ENCODE assay signal across 1 cellular context in the genomic region with DNA sequence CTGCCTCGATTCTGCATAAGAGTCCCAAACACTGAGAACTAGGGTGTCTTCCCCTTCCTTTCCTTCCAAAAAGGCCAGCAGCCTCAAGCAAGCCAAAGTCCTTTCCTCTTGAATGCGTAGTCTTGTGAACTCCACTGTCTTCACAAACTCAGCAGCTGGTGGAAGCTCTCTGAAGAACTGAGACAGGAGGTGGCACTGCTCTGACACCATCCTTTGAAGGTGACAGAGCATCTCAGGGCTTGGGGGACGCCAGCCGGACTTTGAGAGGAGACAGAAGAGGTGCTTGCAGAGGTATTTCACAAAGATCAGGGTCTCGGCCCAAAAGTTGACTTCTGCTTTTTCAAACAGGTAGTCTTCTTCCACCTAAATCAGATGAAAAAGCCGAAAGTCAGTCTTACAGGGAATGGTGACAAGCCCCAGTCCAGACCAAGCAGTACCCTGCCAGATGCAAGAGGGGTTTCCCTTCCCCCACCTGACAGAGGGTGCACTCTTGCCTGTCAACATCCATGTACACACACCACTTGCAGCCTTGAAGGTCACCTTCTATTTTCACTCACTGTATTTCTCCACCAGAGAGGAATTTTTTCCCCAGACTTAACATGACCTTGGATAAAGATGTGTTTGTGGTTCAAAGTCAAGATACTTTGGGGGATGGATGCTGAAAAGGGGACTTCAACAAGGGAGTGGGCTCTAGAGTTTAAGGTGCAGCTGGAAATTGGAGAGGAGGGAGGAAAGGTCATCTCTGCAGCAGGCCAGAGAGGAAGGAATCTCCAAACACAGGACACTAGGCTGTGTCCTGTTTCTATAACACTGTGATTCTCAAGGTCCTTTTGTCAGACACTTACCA.
TF ChIP-seq lines count a peak whose summit lies in the region.

No MANE protein-coding gene starts in this region.

TF ChIP-seq in GM23338, 12 proteins besides CTCF, POLR2A, EP300 and RAD21:
- TF ChIP-seq, protein P1, sequence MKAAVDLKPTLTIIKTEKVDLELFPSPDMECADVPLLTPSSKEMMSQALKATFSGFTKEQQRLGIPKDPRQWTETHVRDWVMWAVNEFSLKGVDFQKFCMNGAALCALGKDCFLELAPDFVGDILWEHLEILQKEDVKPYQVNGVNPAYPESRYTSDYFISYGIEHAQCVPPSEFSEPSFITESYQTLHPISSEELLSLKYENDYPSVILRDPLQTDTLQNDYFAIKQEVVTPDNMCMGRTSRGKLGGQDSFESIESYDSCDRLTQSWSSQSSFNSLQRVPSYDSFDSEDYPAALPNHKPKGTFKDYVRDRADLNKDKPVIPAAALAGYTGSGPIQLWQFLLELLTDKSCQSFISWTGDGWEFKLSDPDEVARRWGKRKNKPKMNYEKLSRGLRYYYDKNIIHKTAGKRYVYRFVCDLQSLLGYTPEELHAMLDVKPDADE (IDR thresholded peaks at IDR 0.05) = no peak
- TF ChIP-seq JUNB (IDR thresholded peaks at IDR 0.05; ENCODE audit: unreplicated experiment) (no peak), STAT1 (IDR thresholded peaks at IDR 0.05; ENCODE audit: unreplicated experiment) (no peak), EZH2 (IDR thresholded peaks at IDR 0.05; ENCODE audit: low read depth, unreplicated experiment) (no peak), CREB1 (CRISPR knock-in tag; IDR thresholded peaks at IDR 0.05; ENCODE audit: low read depth) (no peak), ZNF331 (CRISPR knock-in tag; IDR thresholded peaks at IDR 0.05; ENCODE audit: low read depth) (no peak), POLR2AphosphoS5 (IDR thresholded peaks at IDR 0.05; ENCODE audit: low read depth) (no peak), NANOG (IDR thresholded peaks at IDR 0.05; ENCODE audit: borderline replicate concordance) (no peak), EZH2phosphoT487 (IDR thresholded peaks at IDR 0.05; ENCODE audit: unreplicated experiment) (no peak), ZNF114 (CRISPR knock-in tag; IDR thresholded peaks at IDR 0.05) (no peak)
- TF ChIP-seq, protein P2, sequence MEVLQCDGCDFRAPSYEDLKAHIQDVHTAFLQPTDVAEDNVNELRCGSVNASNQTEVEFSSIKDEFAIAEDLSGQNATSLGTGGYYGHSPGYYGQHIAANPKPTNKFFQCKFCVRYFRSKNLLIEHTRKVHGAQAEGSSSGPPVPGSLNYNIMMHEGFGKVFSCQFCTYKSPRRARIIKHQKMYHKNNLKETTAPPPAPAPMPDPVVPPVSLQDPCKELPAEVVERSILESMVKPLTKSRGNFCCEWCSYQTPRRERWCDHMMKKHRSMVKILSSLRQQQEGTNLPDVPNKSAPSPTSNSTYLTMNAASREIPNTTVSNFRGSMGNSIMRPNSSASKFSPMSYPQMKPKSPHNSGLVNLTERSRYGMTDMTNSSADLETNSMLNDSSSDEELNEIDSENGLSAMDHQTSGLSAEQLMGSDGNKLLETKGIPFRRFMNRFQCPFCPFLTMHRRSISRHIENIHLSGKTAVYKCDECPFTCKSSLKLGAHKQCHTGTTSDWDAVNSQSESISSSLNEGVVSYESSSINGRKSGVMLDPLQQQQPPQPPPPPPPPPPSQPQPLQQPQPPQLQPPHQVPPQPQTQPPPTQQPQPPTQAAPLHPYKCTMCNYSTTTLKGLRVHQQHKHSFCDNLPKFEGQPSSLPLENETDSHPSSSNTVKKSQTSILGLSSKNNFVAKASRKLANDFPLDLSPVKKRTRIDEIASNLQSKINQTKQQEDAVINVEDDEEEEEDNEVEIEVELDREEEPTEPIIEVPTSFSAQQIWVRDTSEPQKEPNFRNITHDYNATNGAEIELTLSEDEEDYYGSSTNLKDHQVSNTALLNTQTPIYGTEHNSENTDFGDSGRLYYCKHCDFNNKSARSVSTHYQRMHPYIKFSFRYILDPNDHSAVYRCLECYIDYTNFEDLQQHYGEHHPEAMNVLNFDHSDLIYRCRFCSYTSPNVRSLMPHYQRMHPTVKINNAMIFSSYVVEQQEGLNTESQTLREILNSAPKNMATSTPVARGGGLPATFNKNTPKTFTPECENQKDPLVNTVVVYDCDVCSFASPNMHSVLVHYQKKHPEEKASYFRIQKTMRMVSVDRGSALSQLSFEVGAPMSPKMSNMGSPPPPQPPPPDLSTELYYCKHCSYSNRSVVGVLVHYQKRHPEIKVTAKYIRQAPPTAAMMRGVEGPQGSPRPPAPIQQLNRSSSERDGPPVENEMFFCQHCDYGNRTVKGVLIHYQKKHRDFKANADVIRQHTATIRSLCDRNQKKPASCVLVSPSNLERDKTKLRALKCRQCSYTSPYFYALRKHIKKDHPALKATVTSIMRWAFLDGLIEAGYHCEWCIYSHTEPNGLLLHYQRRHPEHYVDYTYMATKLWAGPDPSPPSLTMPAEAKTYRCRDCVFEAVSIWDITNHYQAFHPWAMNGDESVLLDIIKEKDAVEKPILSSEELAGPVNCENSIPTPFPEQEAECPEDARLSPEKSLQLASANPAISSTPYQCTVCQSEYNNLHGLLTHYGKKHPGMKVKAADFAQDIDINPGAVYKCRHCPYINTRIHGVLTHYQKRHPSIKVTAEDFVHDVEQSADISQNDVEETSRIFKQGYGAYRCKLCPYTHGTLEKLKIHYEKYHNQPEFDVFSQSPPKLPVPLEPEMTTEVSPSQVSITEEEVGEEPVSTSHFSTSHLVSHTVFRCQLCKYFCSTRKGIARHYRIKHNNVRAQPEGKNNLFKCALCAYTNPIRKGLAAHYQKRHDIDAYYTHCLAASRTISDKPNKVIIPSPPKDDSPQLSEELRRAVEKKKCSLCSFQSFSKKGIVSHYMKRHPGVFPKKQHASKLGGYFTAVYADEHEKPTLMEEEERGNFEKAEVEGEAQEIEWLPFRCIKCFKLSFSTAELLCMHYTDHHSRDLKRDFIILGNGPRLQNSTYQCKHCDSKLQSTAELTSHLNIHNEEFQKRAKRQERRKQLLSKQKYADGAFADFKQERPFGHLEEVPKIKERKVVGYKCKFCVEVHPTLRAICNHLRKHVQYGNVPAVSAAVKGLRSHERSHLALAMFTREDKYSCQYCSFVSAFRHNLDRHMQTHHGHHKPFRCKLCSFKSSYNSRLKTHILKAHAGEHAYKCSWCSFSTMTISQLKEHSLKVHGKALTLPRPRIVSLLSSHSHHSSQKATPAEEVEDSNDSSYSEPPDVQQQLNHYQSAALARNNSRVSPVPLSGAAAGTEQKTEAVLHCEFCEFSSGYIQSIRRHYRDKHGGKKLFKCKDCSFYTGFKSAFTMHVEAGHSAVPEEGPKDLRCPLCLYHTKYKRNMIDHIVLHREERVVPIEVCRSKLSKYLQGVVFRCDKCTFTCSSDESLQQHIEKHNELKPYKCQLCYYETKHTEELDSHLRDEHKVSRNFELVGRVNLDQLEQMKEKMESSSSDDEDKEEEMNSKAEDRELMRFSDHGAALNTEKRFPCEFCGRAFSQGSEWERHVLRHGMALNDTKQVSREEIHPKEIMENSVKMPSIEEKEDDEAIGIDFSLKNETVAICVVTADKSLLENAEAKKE (CRISPR knock-in tag; IDR thresholded peaks at IDR 0.05) = no peak
- TF ChIP-seq, protein P3, sequence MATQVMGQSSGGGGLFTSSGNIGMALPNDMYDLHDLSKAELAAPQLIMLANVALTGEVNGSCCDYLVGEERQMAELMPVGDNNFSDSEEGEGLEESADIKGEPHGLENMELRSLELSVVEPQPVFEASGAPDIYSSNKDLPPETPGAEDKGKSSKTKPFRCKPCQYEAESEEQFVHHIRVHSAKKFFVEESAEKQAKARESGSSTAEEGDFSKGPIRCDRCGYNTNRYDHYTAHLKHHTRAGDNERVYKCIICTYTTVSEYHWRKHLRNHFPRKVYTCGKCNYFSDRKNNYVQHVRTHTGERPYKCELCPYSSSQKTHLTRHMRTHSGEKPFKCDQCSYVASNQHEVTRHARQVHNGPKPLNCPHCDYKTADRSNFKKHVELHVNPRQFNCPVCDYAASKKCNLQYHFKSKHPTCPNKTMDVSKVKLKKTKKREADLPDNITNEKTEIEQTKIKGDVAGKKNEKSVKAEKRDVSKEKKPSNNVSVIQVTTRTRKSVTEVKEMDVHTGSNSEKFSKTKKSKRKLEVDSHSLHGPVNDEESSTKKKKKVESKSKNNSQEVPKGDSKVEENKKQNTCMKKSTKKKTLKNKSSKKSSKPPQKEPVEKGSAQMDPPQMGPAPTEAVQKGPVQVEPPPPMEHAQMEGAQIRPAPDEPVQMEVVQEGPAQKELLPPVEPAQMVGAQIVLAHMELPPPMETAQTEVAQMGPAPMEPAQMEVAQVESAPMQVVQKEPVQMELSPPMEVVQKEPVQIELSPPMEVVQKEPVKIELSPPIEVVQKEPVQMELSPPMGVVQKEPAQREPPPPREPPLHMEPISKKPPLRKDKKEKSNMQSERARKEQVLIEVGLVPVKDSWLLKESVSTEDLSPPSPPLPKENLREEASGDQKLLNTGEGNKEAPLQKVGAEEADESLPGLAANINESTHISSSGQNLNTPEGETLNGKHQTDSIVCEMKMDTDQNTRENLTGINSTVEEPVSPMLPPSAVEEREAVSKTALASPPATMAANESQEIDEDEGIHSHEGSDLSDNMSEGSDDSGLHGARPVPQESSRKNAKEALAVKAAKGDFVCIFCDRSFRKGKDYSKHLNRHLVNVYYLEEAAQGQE (IDR thresholded peaks at IDR 0.05; ENCODE audit: unreplicated experiment) = no peak
